In the genomic region with DNA sequence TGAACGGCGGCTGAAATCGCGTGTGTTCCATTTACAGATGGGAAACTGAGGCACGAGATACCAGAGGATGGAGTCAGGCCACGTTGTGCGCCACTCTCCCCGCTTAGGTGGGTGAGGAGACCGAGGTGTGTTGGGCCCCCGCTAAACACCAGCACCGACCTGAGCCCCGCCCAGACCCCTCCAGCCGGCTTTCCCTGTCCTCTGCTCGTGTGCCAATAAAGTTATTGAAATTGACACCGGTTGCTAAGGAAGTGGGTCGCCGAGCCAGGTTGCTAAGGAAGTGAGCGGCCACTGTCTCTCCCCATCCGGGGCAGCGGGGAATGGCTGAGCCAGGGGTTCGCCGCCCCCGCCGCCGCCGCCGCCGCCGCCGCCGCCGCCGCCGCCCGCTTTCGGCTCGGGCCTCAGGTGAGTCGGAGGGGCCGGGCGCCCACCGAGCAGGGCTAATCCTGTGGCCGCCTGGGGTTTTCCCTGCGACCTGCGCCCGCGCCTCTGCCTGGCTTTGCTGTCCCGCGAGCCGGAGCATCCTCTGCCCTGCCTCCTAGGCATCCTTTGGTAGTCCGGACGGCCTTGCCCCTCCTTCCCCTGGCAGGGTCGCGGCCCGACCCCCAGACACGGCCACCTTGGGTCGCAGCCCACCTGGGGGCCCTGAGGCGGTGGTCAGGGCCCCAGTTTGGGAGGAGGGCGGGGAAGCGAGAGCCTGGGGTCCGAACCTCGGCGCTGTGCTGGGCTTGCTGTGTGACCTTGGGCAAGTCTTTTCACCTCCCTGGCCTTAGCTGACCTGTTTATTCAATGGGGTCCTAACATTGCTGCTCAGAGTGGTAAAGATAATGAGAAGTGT, we compare ENCODE assay signal across 8 cellular contexts. TPM values are rescaled to one million over a fixed set of nuclear protein-coding genes. Genes with fewer than 3 reads are reported as not detected.
DNase-seq lines count a peak whose midpoint lies in the region; ATAC-seq and TF ChIP-seq lines count a peak whose summit lies in the region.

A gene (plus strand): TSS at position 291 of the 838 bp plus-strand sequence. CDS start 32,127 bp downstream, outside the sequence.

- ATAC-seq in HG03460 (IDR thresholded peaks at IDR 0.05; ENCODE audit: unreplicated experiment) (peak; percentile 77), left colon (peak; percentile 95)

- H3K9me3 Mint-ChIP-seq in activated CD4-positive, alpha-beta T cell treated with anti-CD3 and anti-CD28 coated beads, Interleukin-2, amount 10 ng/mL, durations not matched to agents 7 days and 5 days, result peaks cover 3% of the 10 kb centered on the region

- H3K4me3 ChIP-seq in coronary artery, result peak within 1 kb of the TSS; percentile 79

- no peak for TF ChIP-seq CTCF in coronary artery (IDR thresholded peaks at IDR 0.05)

- H3K27ac Mint-ChIP-seq in activated CD4-positive, alpha-beta T cell treated with anti-CD3 and anti-CD28 coated beads, Interleukin-2, amount 10 ng/mL, durations not matched to agents 7 days and 5 days, result peak within 1 kb of the TSS; percentile 86

- H3K27ac ChIP-seq in coronary artery, result peak within 1 kb of the TSS; percentile 46 to 67

- H3K4me3 Mint-ChIP-seq in activated CD4-positive, alpha-beta T cell treated with anti-CD3 and anti-CD28 coated beads, Interleukin-2, amount 10 ng/mL, durations not matched to agents 7 days and 5 days, result peak within 1 kb of the TSS; percentile 83

- peaks cover 44% of the 10 kb centered on the region for H3K4me1 Mint-ChIP-seq in activated CD4-positive, alpha-beta T cell treated with anti-CD3 and anti-CD28 coated beads, Interleukin-2, amount 10 ng/mL, durations not matched to agents 7 days and 5 days

- DNase-seq in AML-193 (lab: John Stamatoyannopoulos, UW) (peak; percentile 66), GM19238 (ENCODE audit: insufficient read length, low spot score) (peak; percentile 94), NCI-H526 (lab: John Stamatoyannopoulos, UW) (peak; percentile 89 to 95), coronary artery (ENCODE audit: low spot score) (peak; percentile 89), left colon (peak; percentile 87 to 90)
- DNase-seq in activated CD4-positive, alpha-beta T cell treated with anti-CD3 and anti-CD28 coated beads, Interleukin-2, amount 10 ng/mL, durations not matched to agents 7 days and 5 days, result peak; percentile 92
- peak; percentile 67 to 82 (median 76) for DNase-seq in stimulated activated CD4-positive, alpha-beta T cell treated with anti-CD3 and anti-CD28 coated beads, Interleukin-1b, Interleukin-23, amount 100 ng/mL, for 24 hours (ENCODE audit: low read depth in 4 of 4, low spot score in 1 of 4)

- H3K27me3 Mint-ChIP-seq in activated CD4-positive, alpha-beta T cell treated with anti-CD3 and anti-CD28 coated beads, Interleukin-2, amount 10 ng/mL, durations not matched to agents 7 days and 5 days, result peaks cover 2% of the 10 kb centered on the region

- POLR2A ChIA-PET in activated CD4-positive, alpha-beta T cell treated with anti-CD3 and anti-CD28 coated beads, Interleukin-2, amount 10 ng/mL, durations not matched to agents 7 days and 5 days (lab: Charles Lee), result no interaction called here

- intact Hi-C loops in left colon (cut with DNase I, micrococcal nuclease), result no loop called here

- CTCF ChIA-PET in activated CD4-positive, alpha-beta T cell treated with anti-CD3 and anti-CD28 coated beads, Interleukin-2, amount 10 ng/mL, durations not matched to agents 7 days and 5 days (lab: Charles Lee), result no interaction called here

- peaks cover 8% of the 10 kb centered on the region for H3K36me3 Mint-ChIP-seq in activated CD4-positive, alpha-beta T cell treated with anti-CD3 and anti-CD28 coated beads, Interleukin-2, amount 10 ng/mL, durations not matched to agents 7 days and 5 days (ENCODE audit: low read depth)

RNA-seq across cellular contexts. Expression of the gene that starts here (rescaled TPM):
- total RNA-seq in activated CD4-positive, alpha-beta T cell treated with anti-CD3 and anti-CD28 coated beads, Interleukin-2, amount 10 ng/mL, durations not matched to agents 7 days and 5 days, result 10 to 100 TPM; 16.1 to 16.9 TPM
- 10 to 100 TPM; 52.1 to 56.8 TPM for total RNA-seq in left colon

Comparison
In these comparisons a context has a peak if more than half of its experiments do, and no peak if none do; other contexts are left out.
1. Peak in every context shown above with its lines: DNase-seq, ATAC-seq, H3K4me3 ChIP-seq and H3K27ac ChIP-seq.